In the genomic region with DNA sequence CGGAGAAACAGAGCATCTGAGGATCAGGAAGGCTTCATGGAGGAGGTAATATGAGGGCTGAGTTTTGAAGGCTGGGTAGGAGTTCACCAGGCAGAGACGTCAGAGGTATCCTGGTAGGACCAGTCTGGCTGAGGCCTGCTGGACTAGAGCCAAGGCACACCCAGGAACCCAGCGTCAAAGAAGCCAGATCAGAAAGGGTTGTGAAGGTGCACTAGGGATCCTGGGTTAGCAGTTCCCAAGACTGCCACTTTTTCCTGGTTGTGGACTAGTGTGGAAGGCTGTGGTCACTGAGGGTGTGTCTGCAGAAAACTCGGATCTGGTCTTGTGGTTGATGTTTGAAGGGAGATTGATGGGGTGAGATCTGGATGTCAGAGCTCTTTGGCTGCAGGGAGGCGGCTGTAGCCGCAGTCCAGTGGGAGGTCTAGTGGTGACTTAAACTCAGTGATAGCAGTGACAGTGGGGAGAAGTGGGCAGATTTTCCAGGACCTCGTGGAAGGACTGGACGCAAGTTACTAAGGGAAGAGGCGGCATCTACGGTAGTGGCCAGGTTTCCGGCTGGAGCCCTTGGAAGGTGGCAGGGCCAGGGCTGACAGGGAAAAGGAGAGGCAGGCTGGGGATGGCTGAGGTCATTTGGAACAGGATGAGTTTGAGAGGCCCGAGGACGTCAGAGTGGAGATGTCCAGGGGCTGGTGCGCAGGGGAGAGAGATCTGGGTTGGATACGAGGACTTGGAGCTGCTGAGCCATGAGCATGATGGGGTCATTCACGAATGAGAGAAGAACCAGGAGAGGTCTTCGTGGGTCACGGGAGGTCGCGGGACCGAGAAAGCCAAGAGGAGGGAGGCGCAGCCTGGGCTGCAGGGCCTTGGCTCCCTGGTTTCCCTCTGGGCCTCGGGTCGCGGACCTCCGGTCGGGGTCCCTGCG, we compare ENCODE assay signal across 1 cellular context.
TF ChIP-seq lines count a peak whose summit lies in the region.

No MANE protein-coding gene starts in this region.

TF ChIP-seq in K562, 482 proteins besides CTCF, POLR2A, EP300 and RAD21 (continues in another document):
- TF ChIP-seq ZNF224 (CRISPR knock-in tag; IDR thresholded peaks at IDR 0.05) (no peak), ZNF384 (IDR thresholded peaks at IDR 0.05; ENCODE audit: low read depth, low read length) (no peak), SP1 (CRISPR knock-in tag; IDR thresholded peaks at IDR 0.05) (0 out of 2 replicates have a peak, but pooled peaks have one; percentile 38), BACH1 (tag; IDR thresholded peaks at IDR 0.05) (no peak), ZNF766 (CRISPR knock-in tag; conservative IDR thresholded peaks at IDR 0.05) (0 out of 2 replicates have a peak, but pooled peaks have one; percentile 24), TBL1XR1 (IDR thresholded peaks at IDR 0.05; ENCODE audit: low read length in 2 of 2) (no peak), RBM39 (optimal IDR thresholded peaks at IDR 0.05; ENCODE audit: low read depth, low read length) (no peak), MTA1 (IDR thresholded peaks at IDR 0.05; ENCODE audit: borderline replicate concordance) (peak; percentile 40; the same call in 1 of the 2 replicates), XRCC3 (IDR thresholded peaks at IDR 0.05) (no peak), ETV1 (tag; conservative IDR thresholded peaks at IDR 0.05; ENCODE audit: low read depth) (no peak), DPF2 (IDR thresholded peaks at IDR 0.05) (peak; percentile 32; the same call in 1 of the 2 replicates), ZNF77 (CRISPR knock-in tag; IDR thresholded peaks at IDR 0.05) (no peak), ZNF583 (CRISPR knock-in tag; IDR thresholded peaks at IDR 0.05) (no peak), BRCA1 (IDR thresholded peaks at IDR 0.05) (no peak), BRCA1 (CRISPR knock-in tag; IDR thresholded peaks at IDR 0.05) (no peak), THAP12 (CRISPR knock-in tag; IDR thresholded peaks at IDR 0.05) (no peak), NFYB (IDR thresholded peaks at IDR 0.05; ENCODE audit: extremely low read depth, insufficient read length) (no peak), C11orf30 (IDR thresholded peaks at IDR 0.05; ENCODE audit: low read depth) (no peak), KDM5B (IDR thresholded peaks at IDR 0.05; ENCODE audit: insufficient replicate concordance, low read depth, low read length) (peak; percentile 18), BCOR (IDR thresholded peaks at IDR 0.05) (0 out of 2 replicates have a peak, but pooled peaks have one; percentile 28), ZNF644 (tag; IDR thresholded peaks at IDR 0.05; ENCODE audit: low read depth) (0 out of 2 replicates have a peak, but pooled peaks have one; percentile 26), CREB3L1 (IDR thresholded peaks at IDR 0.05; ENCODE audit: borderline replicate concordance, low read depth) (no peak), DACH1 (IDR thresholded peaks at IDR 0.05; ENCODE audit: partially characterized antibody) (no peak), TAF9B (IDR thresholded peaks at IDR 0.05; ENCODE audit: partially characterized antibody) (no peak), BDP1 (IDR thresholded peaks at IDR 0.05; ENCODE audit: insufficient read depth, insufficient read length) (no peak), DMBX1 (CRISPR knock-in tag; IDR thresholded peaks at IDR 0.05; ENCODE audit: borderline replicate concordance) (no peak), UBTF (IDR thresholded peaks at IDR 0.05; ENCODE audit: borderline replicate concordance in 1 of 2, low read depth in 2 of 2, low read length in 2 of 2) (0 out of 4 replicates have a peak, but pooled peaks of 1 of the 2 experiments have one; percentile 23), CHD1 (IDR thresholded peaks at IDR 0.05; ENCODE audit: low read length) (peak; percentile 38), ZNF282 (CRISPR knock-in tag; IDR thresholded peaks at IDR 0.05) (peak; percentile 61; the same call in 1 of the 2 replicates), HOXB6 (CRISPR knock-in tag; IDR thresholded peaks at IDR 0.05; ENCODE audit: borderline replicate concordance) (0 out of 2 replicates have a peak, but pooled peaks have one; percentile 14), CREB1 (IDR thresholded peaks at IDR 0.05) (no peak), CREB1 (CRISPR knock-in tag; IDR thresholded peaks at IDR 0.05) (peak; percentile 13; the same call in 1 of the 2 replicates), MAZ (CRISPR knock-in tag; conservative IDR thresholded peaks at IDR 0.05 in 1 of 2, IDR thresholded peaks at IDR 0.05 in 1 of 2) (peak in 1 of 2 experiments; percentile 49; a peak in 1 of 4 replicates), ZSCAN32 (CRISPR knock-in tag; IDR thresholded peaks at IDR 0.05) (no peak), SMARCB1 (IDR thresholded peaks at IDR 0.05; ENCODE audit: insufficient read length, low read depth) (no peak), FOXP1 (CRISPR knock-in tag; IDR thresholded peaks at IDR 0.05) (no peak), SMARCA5 (IDR thresholded peaks at IDR 0.05) (0 out of 2 replicates have a peak, but pooled peaks have one; percentile 35), NFIC (IDR thresholded peaks at IDR 0.05) (peak; percentile 92), MEF2A (IDR thresholded peaks at IDR 0.05; ENCODE audit: control insufficient read depth, low read depth, low read length) (no peak), BMI1 (IDR thresholded peaks at IDR 0.05; ENCODE audit: low read length) (no peak), ZNF717 (CRISPR knock-in tag; IDR thresholded peaks at IDR 0.05) (no peak)
- TF ChIP-seq, protein P1, sequence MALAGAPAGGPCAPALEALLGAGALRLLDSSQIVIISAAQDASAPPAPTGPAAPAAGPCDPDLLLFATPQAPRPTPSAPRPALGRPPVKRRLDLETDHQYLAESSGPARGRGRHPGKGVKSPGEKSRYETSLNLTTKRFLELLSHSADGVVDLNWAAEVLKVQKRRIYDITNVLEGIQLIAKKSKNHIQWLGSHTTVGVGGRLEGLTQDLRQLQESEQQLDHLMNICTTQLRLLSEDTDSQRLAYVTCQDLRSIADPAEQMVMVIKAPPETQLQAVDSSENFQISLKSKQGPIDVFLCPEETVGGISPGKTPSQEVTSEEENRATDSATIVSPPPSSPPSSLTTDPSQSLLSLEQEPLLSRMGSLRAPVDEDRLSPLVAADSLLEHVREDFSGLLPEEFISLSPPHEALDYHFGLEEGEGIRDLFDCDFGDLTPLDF (CRISPR knock-in tag; IDR thresholded peaks at IDR 0.05), result 0 out of 2 replicates have a peak, but pooled peaks have one; percentile 58
- TF ChIP-seq, protein P2, sequence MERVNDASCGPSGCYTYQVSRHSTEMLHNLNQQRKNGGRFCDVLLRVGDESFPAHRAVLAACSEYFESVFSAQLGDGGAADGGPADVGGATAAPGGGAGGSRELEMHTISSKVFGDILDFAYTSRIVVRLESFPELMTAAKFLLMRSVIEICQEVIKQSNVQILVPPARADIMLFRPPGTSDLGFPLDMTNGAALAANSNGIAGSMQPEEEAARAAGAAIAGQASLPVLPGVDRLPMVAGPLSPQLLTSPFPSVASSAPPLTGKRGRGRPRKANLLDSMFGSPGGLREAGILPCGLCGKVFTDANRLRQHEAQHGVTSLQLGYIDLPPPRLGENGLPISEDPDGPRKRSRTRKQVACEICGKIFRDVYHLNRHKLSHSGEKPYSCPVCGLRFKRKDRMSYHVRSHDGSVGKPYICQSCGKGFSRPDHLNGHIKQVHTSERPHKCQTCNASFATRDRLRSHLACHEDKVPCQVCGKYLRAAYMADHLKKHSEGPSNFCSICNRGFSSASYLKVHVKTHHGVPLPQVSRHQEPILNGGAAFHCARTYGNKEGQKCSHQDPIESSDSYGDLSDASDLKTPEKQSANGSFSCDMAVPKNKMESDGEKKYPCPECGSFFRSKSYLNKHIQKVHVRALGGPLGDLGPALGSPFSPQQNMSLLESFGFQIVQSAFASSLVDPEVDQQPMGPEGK (CRISPR knock-in tag; IDR thresholded peaks at IDR 0.05; ENCODE audit: borderline replicate concordance), result no peak
- TF ChIP-seq, protein P3, sequence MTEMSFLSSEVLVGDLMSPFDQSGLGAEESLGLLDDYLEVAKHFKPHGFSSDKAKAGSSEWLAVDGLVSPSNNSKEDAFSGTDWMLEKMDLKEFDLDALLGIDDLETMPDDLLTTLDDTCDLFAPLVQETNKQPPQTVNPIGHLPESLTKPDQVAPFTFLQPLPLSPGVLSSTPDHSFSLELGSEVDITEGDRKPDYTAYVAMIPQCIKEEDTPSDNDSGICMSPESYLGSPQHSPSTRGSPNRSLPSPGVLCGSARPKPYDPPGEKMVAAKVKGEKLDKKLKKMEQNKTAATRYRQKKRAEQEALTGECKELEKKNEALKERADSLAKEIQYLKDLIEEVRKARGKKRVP (CRISPR knock-in tag; IDR thresholded peaks at IDR 0.05), result no peak
- TF ChIP-seq, protein P4, sequence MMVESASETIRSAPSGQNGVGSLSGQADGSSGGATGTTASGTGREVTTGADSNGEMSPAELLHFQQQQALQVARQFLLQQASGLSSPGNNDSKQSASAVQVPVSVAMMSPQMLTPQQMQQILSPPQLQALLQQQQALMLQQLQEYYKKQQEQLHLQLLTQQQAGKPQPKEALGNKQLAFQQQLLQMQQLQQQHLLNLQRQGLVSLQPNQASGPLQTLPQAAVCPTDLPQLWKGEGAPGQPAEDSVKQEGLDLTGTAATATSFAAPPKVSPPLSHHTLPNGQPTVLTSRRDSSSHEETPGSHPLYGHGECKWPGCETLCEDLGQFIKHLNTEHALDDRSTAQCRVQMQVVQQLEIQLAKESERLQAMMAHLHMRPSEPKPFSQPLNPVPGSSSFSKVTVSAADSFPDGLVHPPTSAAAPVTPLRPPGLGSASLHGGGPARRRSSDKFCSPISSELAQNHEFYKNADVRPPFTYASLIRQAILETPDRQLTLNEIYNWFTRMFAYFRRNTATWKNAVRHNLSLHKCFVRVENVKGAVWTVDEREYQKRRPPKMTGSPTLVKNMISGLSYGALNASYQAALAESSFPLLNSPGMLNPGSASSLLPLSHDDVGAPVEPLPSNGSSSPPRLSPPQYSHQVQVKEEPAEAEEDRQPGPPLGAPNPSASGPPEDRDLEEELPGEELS (CRISPR knock-in tag; IDR thresholded peaks at IDR 0.05; ENCODE audit: borderline replicate concordance), result no peak
- TF ChIP-seq, protein P5, sequence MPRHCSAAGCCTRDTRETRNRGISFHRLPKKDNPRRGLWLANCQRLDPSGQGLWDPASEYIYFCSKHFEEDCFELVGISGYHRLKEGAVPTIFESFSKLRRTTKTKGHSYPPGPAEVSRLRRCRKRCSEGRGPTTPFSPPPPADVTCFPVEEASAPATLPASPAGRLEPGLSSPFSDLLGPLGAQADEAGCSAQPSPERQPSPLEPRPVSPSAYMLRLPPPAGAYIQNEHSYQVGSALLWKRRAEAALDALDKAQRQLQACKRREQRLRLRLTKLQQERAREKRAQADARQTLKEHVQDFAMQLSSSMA (CRISPR knock-in tag; IDR thresholded peaks at IDR 0.05), result 0 out of 2 replicates have a peak, but pooled peaks have one; percentile 40
